In the genomic region with DNA sequence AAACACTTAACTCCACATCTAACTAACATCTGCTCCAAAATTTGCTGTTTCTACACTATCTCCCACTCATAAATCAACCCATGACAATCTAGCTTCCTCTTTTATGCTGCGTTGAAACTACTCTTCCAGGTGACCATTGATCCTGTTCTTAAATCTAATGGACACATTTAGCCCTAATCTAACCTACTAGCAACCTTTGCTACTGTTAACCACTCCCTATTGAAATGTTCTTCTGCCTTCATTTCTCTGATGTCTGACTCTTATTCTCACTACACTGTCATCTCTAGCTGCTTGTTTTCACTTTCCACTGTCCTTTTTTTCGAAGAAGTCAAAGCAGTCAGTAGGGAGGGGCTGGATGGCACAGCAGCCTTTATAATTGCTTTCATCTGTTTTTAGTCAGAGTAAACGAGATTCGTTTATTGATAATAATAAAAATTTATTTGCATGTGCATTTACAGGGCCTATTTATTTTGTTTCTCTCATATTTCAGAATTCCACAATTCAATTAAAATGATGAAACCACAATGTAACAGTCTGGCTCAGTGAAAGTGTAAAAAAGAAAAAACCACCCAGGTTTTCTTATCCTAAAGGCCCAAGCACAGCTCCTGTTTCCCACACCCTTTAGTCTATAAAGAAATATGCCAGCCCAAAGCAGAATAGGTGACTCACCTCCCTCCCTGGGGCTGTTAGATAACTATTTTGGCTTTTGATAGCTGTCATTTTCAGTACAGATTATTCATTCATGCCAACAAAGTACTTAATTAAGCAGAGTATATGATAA, we compare ENCODE assay signal across 8 cellular contexts. TPM values are rescaled to one million over a fixed set of nuclear protein-coding genes. Genes with fewer than 3 reads are reported as not detected.
A peak's percentile ranks its signal among the peaks of the same experiment; 100 is the strongest.
DNase-seq lines count a peak whose midpoint lies in the region; ATAC-seq, FAIRE-seq and TF ChIP-seq lines count a peak whose summit lies in the region.

No MANE protein-coding gene starts in this region.

- no peak overlapping the region for H4K8ac ChIP-seq in mesendoderm (ENCODE audit: low read depth, low read length)

- no peak overlapping the region for H2BK5ac ChIP-seq in mesendoderm (ENCODE audit: low read length)

- H3K27ac Mint-ChIP-seq in activated T-cell treated with anti-CD3 and anti-CD28 coated beads, Interleukin-2, amount 50 U/mL, for 72 hours, result peak overlapping the region; percentile 0
- no peak overlapping the region for H3K27ac Mint-ChIP-seq in stimulated activated naive B cell treated with anti-CD40 and anti-IgM and Interleukin-4, amounts not matched to agents 10 μg/mL and 1 μg/mL and 100 μg/mL, for 72 hours

- peak; percentile 88 to 89 for ATAC-seq in activated T-cell treated with anti-CD3 and anti-CD28 coated beads, Interleukin-2, amount 50 U/mL, for 72 hours (replicated peaks in 1 of 2)
- peak; percentile 67 for ATAC-seq in HG02763 (IDR thresholded peaks at IDR 0.05; ENCODE audit: unreplicated experiment)
- peak; percentile 75 to 83 for ATAC-seq in stimulated activated naive B cell treated with anti-CD40 and anti-IgM and Interleukin-4, amounts not matched to agents 10 μg/mL and 1 μg/mL and 100 μg/mL, for 72 hours (replicated peaks)

- peak in 1 of 2 donors; percentile 16 for DNase-seq in activated T-cell treated with anti-CD3 and anti-CD28 coated beads, Interleukin-2, amount 50 U/mL, for 72 hours
- DNase-seq in activated T-cell treated with anti-CD3 and anti-CD28 coated beads, Interleukin-2, amount 50 U/mL, for 1 hour, result no peak
- DNase-seq in NOMO-1 (lab: John Stamatoyannopoulos, UW; ENCODE audit: unreplicated experiment in 2 of 2) (peak; percentile 49 to 78), bronchial epithelial cell (ENCODE audit: low read depth) (peak; percentile 60), mesendoderm (no peak), amniotic stem cell (lab: John Stamatoyannopoulos, UW) (no peak)
- no peak for DNase-seq in stimulated activated naive B cell treated with anti-CD40 and anti-IgM and Interleukin-4, amounts not matched to agents 10 μg/mL and 1 μg/mL and 100 μg/mL, for 72 hours

- no peaks in the 10 kb centered on the region for H3K79me2 ChIP-seq in mesendoderm (ENCODE audit: control insufficient read depth, insufficient read depth, low read length)

- H3K36me3 Mint-ChIP-seq in activated T-cell treated with anti-CD3 and anti-CD28 coated beads, Interleukin-2, amount 50 U/mL, for 72 hours (ENCODE audit: insufficient read depth in 2 of 2), result peaks cover 0 to 2% of the 10 kb centered on the region in 2 donors
- H3K36me3 Mint-ChIP-seq in stimulated activated naive B cell treated with anti-CD40 and anti-IgM and Interleukin-4, amounts not matched to agents 10 μg/mL and 1 μg/mL and 100 μg/mL, for 72 hours, result peaks cover 27 to 29% of the 10 kb centered on the region in 2 donors

- H3K9me3 Mint-ChIP-seq in activated T-cell treated with anti-CD3 and anti-CD28 coated beads, Interleukin-2, amount 50 U/mL, for 72 hours, result no peaks in the 10 kb centered on the region
- peaks cover 2 to 5% of the 10 kb centered on the region in 2 donors for H3K9me3 Mint-ChIP-seq in stimulated activated naive B cell treated with anti-CD40 and anti-IgM and Interleukin-4, amounts not matched to agents 10 μg/mL and 1 μg/mL and 100 μg/mL, for 72 hours

- H2BK15ac ChIP-seq in mesendoderm (replicated peaks; ENCODE audit: low read depth), result no peak overlapping the region

- H3K23ac ChIP-seq in mesendoderm (ENCODE audit: low read length), result no peak overlapping the region

- H3K4me3 ChIP-seq in bronchial epithelial cell (ENCODE audit: low read depth, low read length), result no peak overlapping the region
- no peak overlapping the region for H3K4me3 ChIP-seq in mesendoderm (ENCODE audit: low read length)

- WGBS in mesendoderm (ENCODE audit: extremely low coverage, insufficient coverage, low lambda C conversion rate), result no CpG with 5 or more reads among the region's 4 CpGs

- H3K4ac ChIP-seq in mesendoderm (ENCODE audit: low read depth, low read length), result no peak overlapping the region

- H3K4me1 ChIP-seq in mesendoderm (ENCODE audit: control insufficient read depth, low read depth, low read length), result no peaks in the 10 kb centered on the region

- H3K4me2 ChIP-seq in mesendoderm (ENCODE audit: low read length), result no peak overlapping the region

- no peak for TF ChIP-seq CTCF in bronchial epithelial cell (IDR thresholded peaks at IDR 0.05; ENCODE audit: insufficient read depth, low read length, severe bottlenecking)

- H3K56ac ChIP-seq in mesendoderm (ENCODE audit: low read length), result no peak overlapping the region

- peak overlapping the region; percentile 33 to 63 for H3K4me3 Mint-ChIP-seq in activated T-cell treated with anti-CD3 and anti-CD28 coated beads, Interleukin-2, amount 50 U/mL, for 72 hours
- H3K4me3 Mint-ChIP-seq in stimulated activated naive B cell treated with anti-CD40 and anti-IgM and Interleukin-4, amounts not matched to agents 10 μg/mL and 1 μg/mL and 100 μg/mL, for 72 hours, result peak overlapping the region; percentile 23 to 27

- no peaks in the 10 kb centered on the region for H3K27me3 Mint-ChIP-seq in activated T-cell treated with anti-CD3 and anti-CD28 coated beads, Interleukin-2, amount 50 U/mL, for 72 hours (ENCODE audit: low read depth)
- H3K27me3 Mint-ChIP-seq in stimulated activated naive B cell treated with anti-CD40 and anti-IgM and Interleukin-4, amounts not matched to agents 10 μg/mL and 1 μg/mL and 100 μg/mL, for 72 hours, result no peaks in the 10 kb centered on the region

- no peak overlapping the region for H4K5ac ChIP-seq in mesendoderm (ENCODE audit: low read length)

- H3K79me1 ChIP-seq in mesendoderm (ENCODE audit: low read length), result peaks cover 4% of the 10 kb centered on the region

- H3K9ac ChIP-seq in mesendoderm (ENCODE audit: low read length), result no peak overlapping the region

- H3K36me3 ChIP-seq in bronchial epithelial cell (ENCODE audit: control insufficient read depth, insufficient read depth, low read length), result no peaks in the 10 kb centered on the region
- H3K36me3 ChIP-seq in mesendoderm (ENCODE audit: control insufficient read depth, insufficient read depth, low read length), result no peaks in the 10 kb centered on the region

- H2BK120ac ChIP-seq in mesendoderm (ENCODE audit: low read depth, low read length), result no peak overlapping the region

- H2AK5ac ChIP-seq in mesendoderm (ENCODE audit: low read length), result no peak overlapping the region

- no peak overlapping the region for H3K27ac ChIP-seq in mesendoderm (ENCODE audit: low read depth, low read length)

- H3K27me3 ChIP-seq in bronchial epithelial cell (ENCODE audit: control insufficient read depth, insufficient read depth, low read length) (no peaks in the 10 kb centered on the region), mesendoderm (ENCODE audit: insufficient read depth, low read length, poor library complexity) (no peaks in the 10 kb centered on the region)

- no peak for FAIRE-seq in bronchial epithelial cell (lab: Jason Lieb, UNC)

- H3K18ac ChIP-seq in mesendoderm (ENCODE audit: low read length), result no peak overlapping the region

- peaks cover 55% of the 10 kb centered on the region for H3K4me1 Mint-ChIP-seq in activated T-cell treated with anti-CD3 and anti-CD28 coated beads, Interleukin-2, amount 50 U/mL, for 72 hours (ENCODE audit: low read depth)
- H3K4me1 Mint-ChIP-seq in stimulated activated naive B cell treated with anti-CD40 and anti-IgM and Interleukin-4, amounts not matched to agents 10 μg/mL and 1 μg/mL and 100 μg/mL, for 72 hours, result peaks cover 39 to 68% of the 10 kb centered on the region in 2 donors

RNA-seq across cellular contexts. Expression of gene ATP2B1, which starts 44.9 kb away (rescaled TPM):
- 10 to 100 TPM; 19.4 to 25.5 TPM for total RNA-seq in activated T-cell treated with anti-CD3 and anti-CD28 coated beads, Interleukin-2, amount 50 U/mL, for 72 hours
- total RNA-seq in bronchial epithelial cell, result 69.8 and 80.8 TPM in 2 replicates
- 24.5 TPM for polyA plus RNA-seq in mesendoderm (2013, experiment 1 of 2)
- 21.6 TPM for polyA plus RNA-seq in mesendoderm (2013, experiment 2 of 2)

Comparison
In these comparisons a context has a peak if more than half of its experiments do, and no peak if none do; other contexts are left out.
1. DNase-seq: peak in NOMO-1 (2 of 2) and bronchial epithelial cell (single experiment); none in activated T-cell treated with anti-CD3 and anti-CD28 coated beads, Interleukin-2, amount 50 U/mL, for 1 hour (single experiment), stimulated activated naive B cell treated with anti-CD40 and anti-IgM and Interleukin-4, amounts not matched to agents 10 μg/mL and 1 μg/mL and 100 μg/mL, for 72 hours (single experiment), mesendoderm (single experiment) and amniotic stem cell (single experiment).
2. Peak in every context shown above with its lines, with median percentiles within 50 percentile points of each other: ATAC-seq.